In the genomic region with DNA sequence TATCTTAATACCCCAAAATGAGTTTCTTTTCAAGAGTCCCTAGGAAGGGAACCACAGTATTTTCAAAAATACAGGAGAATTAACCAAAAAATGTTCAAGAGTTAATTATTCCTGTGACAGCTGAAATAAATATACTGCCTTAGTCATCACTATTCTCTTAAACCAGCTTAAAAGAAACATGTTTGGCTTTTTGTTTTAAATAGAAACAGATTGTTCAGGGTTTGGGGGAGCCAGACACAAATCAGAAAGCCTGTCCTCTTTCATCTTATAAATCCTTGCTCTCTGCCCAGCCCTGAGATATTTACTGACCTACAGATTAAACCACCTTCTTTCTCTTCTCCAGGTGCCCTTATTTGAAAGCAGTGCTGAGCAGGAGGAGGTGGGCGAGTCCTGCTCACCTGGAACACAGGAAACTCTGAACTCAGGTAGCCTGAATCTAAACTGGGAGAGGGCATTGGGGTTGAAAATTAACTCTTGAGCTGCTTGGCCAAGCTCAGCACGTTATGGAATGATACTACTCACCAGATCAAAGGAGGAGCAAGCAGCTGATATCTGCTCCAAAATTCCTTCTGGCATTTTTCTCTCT, we compare ENCODE assay signal across 16 cellular contexts.
"Had no signal": no experiment of that assay in that cellular context is flagged by ENCODE, and none has a peak within 500 bp of the region (broad histone marks: within the 10 kb centered on the region; RNA-seq: fewer than 3 reads in every experiment).

No MANE protein-coding gene starts in this region.

- H3K4me3 ChIP-seq: ascending aorta, psoas muscle, right lobe of liver, spleen had no signal

- H3K4me1 ChIP-seq: psoas muscle, right lobe of liver, spleen had no signal

- ATAC-seq: activated CD4-positive, alpha-beta T cell treated with anti-CD3 and anti-CD28 coated beads for 36 hours; activated T-cell treated with anti-CD3 and anti-CD28 coated beads, Interleukin-2, amount 50 U/mL, for 72 hours; left cardiac atrium; psoas muscle; right lobe of liver had no signal

- H3K27ac ChIP-seq: ascending aorta, psoas muscle, right lobe of liver, spleen, VCaP had no signal

- DNase-seq: activated CD4-positive, alpha-beta memory T cell treated with anti-CD3 and anti-CD28 coated beads, Interleukin-2, amount 10 ng/mL, durations not matched to agents 7 days and 5 days; activated CD4-positive, alpha-beta T cell treated with anti-CD3 and anti-CD28 coated beads for 36 hours; activated gamma-delta T cell treated with Interleukin-2 at 50 U/mL for 16 hours; activated T-cell treated with anti-CD3 and anti-CD28 coated beads, Interleukin-2, amount 50 U/mL, for 72 hours; hippocampal formation; left cardiac atrium; nephron progenitor cell; psoas muscle; right lobe of liver; spleen; stimulated activated CD4-positive, alpha-beta T cell treated with anti-CD3 and anti-CD28 coated beads, Interleukin-2, amount 100 ng/mL, for 24 hours; stimulated activated naive CD4-positive, alpha-beta T cell had no signal

- H3K36me3 ChIP-seq: ascending aorta, right lobe of liver, spleen had no signal

- FAIRE-seq: bronchial epithelial cell, endothelial cell of umbilical vein had no signal

- H3K27me3 ChIP-seq: ascending aorta, right lobe of liver, spleen had no signal

- H3K9me3 ChIP-seq: ascending aorta, psoas muscle, right lobe of liver, spleen had no signal
